In genomic region chr20:63660174-63660573, GRCh38 we compare ENCODE assay signal across 4 cellular contexts. TPM values are rescaled to one million over a fixed set of nuclear protein-coding genes. Genes with fewer than 3 reads are reported as not detected.
DNase-seq lines count a peak whose midpoint lies in the region; ATAC-seq and TF ChIP-seq lines count a peak whose summit lies in the region.
"Not testable (repeated sequence)": the region's sequence is repeated elsewhere in the genome, so short reads cannot be mapped to it uniquely, and the experiment has no call there.

No MANE protein-coding gene starts in this region.

- peak overlapping the region; percentile 93 for H3K4me3 Mint-ChIP-seq in CD8-positive, alpha-beta T cell
- peak overlapping the region; percentile 92 for H3K4me3 Mint-ChIP-seq in activated CD4-positive, alpha-beta T cell treated with anti-CD3 and anti-CD28 coated beads, Interleukin-2, amount 10 ng/mL, durations not matched to agents 7 days and 5 days
- H3K4me3 Mint-ChIP-seq in natural killer cell treated with Interleukin-12 subunit alpha and Interleukin-12 subunit beta and Interleukin-15 and Interleukin-18, amount 100 ng/mL, for 72 hours: peak overlapping the region; percentile 12

- not testable (repeated sequence) for H3K27ac ChIP-seq in CD8-positive, alpha-beta T cell (ENCODE audit: low read depth, low read length)

- not testable (repeated sequence) for H3K36me3 ChIP-seq in CD8-positive, alpha-beta T cell (ENCODE audit: insufficient read depth, low read length)
- peaks cover 39% of the 10 kb centered on the region for H3K36me3 ChIP-seq in adipocyte (ENCODE audit: control insufficient read depth, insufficient read depth, low read length, severe bottlenecking)

- not testable (repeated sequence) for H3K4me3 ChIP-seq in CD8-positive, alpha-beta T cell (ENCODE audit: low read depth, low read length); adipocyte (ENCODE audit: low read length)

- H3K36me3 Mint-ChIP-seq in CD8-positive, alpha-beta T cell: peaks cover 31% of the 10 kb centered on the region
- not testable (repeated sequence) for H3K36me3 Mint-ChIP-seq in activated CD4-positive, alpha-beta T cell treated with anti-CD3 and anti-CD28 coated beads, Interleukin-2, amount 10 ng/mL, durations not matched to agents 7 days and 5 days (ENCODE audit: low read depth); natural killer cell treated with Interleukin-12 subunit alpha and Interleukin-12 subunit beta and Interleukin-15 and Interleukin-18, amount 100 ng/mL, for 72 hours

- peaks cover 23% of the 10 kb centered on the region for H3K4me1 Mint-ChIP-seq in CD8-positive, alpha-beta T cell (ENCODE audit: low read depth)
- peaks cover 29% of the 10 kb centered on the region for H3K4me1 Mint-ChIP-seq in activated CD4-positive, alpha-beta T cell treated with anti-CD3 and anti-CD28 coated beads, Interleukin-2, amount 10 ng/mL, durations not matched to agents 7 days and 5 days
- peaks cover 15 to 20% of the 10 kb centered on the region in 2 donors for H3K4me1 Mint-ChIP-seq in natural killer cell treated with Interleukin-12 subunit alpha and Interleukin-12 subunit beta and Interleukin-15 and Interleukin-18, amount 100 ng/mL, for 72 hours (ENCODE audit: low read depth in 2 of 2)

- not testable (repeated sequence) for H3K9me3 ChIP-seq in CD8-positive, alpha-beta T cell (ENCODE audit: low read length); adipocyte (ENCODE audit: control insufficient read depth, low read length)

- H3K27ac Mint-ChIP-seq in CD8-positive, alpha-beta T cell; activated CD4-positive, alpha-beta T cell treated with anti-CD3 and anti-CD28 coated beads, Interleukin-2, amount 10 ng/mL, durations not matched to agents 7 days and 5 days; natural killer cell treated with Interleukin-12 subunit alpha and Interleukin-12 subunit beta and Interleukin-15 and Interleukin-18, amount 100 ng/mL, for 72 hours: not testable (repeated sequence)

- H3K27me3 ChIP-seq in CD8-positive, alpha-beta T cell (ENCODE audit: insufficient read depth, low read length); adipocyte (replicated peaks; ENCODE audit: control insufficient read depth, insufficient read depth, low read length): not testable (repeated sequence)

- not testable (repeated sequence) for ATAC-seq in CD8-positive, alpha-beta T cell; natural killer cell treated with Interleukin-12 subunit alpha and Interleukin-12 subunit beta and Interleukin-15 and Interleukin-18, amount 100 ng/mL, for 72 hours

- not testable (repeated sequence) for DNase-seq in CD8-positive, alpha-beta T cell; activated CD4-positive, alpha-beta T cell treated with anti-CD3 and anti-CD28 coated beads, Interleukin-2, amount 10 ng/mL, durations not matched to agents 7 days and 5 days; adipocyte (ENCODE audit: low read depth); natural killer cell treated with Interleukin-12 subunit alpha and Interleukin-12 subunit beta and Interleukin-15 and Interleukin-18, amount 100 ng/mL, for 72 hours (ENCODE audit: low spot score)

- intact Hi-C loops in CD8-positive, alpha-beta T cell (cut with DNase I, micrococcal nuclease): not testable (repeated sequence)

- TF ChIP-seq CTCF in CD8-positive, alpha-beta T cell (IDR thresholded peaks at IDR 0.05): not testable (repeated sequence)

- POLR2A ChIA-PET in CD8-positive, alpha-beta T cell (lab: Charles Lee); activated CD4-positive, alpha-beta T cell treated with anti-CD3 and anti-CD28 coated beads, Interleukin-2, amount 10 ng/mL, durations not matched to agents 7 days and 5 days (lab: Charles Lee): not testable (repeated sequence)

- peaks cover 19% of the 10 kb centered on the region for H3K4me1 ChIP-seq in CD8-positive, alpha-beta T cell (ENCODE audit: insufficient read depth, low read length)
- H3K4me1 ChIP-seq in adipocyte (ENCODE audit: control insufficient read depth, insufficient read depth, low read length): peaks cover 19% of the 10 kb centered on the region

- not testable (repeated sequence) for H3K27me3 Mint-ChIP-seq in CD8-positive, alpha-beta T cell (ENCODE audit: low read depth); activated CD4-positive, alpha-beta T cell treated with anti-CD3 and anti-CD28 coated beads, Interleukin-2, amount 10 ng/mL, durations not matched to agents 7 days and 5 days; natural killer cell treated with Interleukin-12 subunit alpha and Interleukin-12 subunit beta and Interleukin-15 and Interleukin-18, amount 100 ng/mL, for 72 hours

- not testable (repeated sequence) for H3K9me3 Mint-ChIP-seq in CD8-positive, alpha-beta T cell; activated CD4-positive, alpha-beta T cell treated with anti-CD3 and anti-CD28 coated beads, Interleukin-2, amount 10 ng/mL, durations not matched to agents 7 days and 5 days; natural killer cell treated with Interleukin-12 subunit alpha and Interleukin-12 subunit beta and Interleukin-15 and Interleukin-18, amount 100 ng/mL, for 72 hours

- CTCF ChIA-PET in CD8-positive, alpha-beta T cell (lab: Charles Lee): not testable (repeated sequence)
- CTCF ChIA-PET in activated CD4-positive, alpha-beta T cell treated with anti-CD3 and anti-CD28 coated beads, Interleukin-2, amount 10 ng/mL, durations not matched to agents 7 days and 5 days (lab: Charles Lee): interaction anchor here (1.5 kb wide), 1 partner anchor 16 kb away, joined by 3 read pairs; no protein-coding TSS in a partner anchor

- H3K9ac ChIP-seq in adipocyte (ENCODE audit: low read length): peak overlapping the region; percentile 95

RNA-seq across cellular contexts. Expression of gene RTEL1, which starts 2.1 kb away (rescaled TPM):
- total RNA-seq in CD8-positive, alpha-beta T cell: 10 to 100 TPM; 21.4 to 24.9 TPM
- total RNA-seq in activated CD4-positive, alpha-beta T cell treated with anti-CD3 and anti-CD28 coated beads, Interleukin-2, amount 10 ng/mL, durations not matched to agents 7 days and 5 days: 10 to 100 TPM; 53.3 to 58.9 TPM
- 10 to 100 TPM; 32.3 to 76.9 TPM for total RNA-seq in natural killer cell treated with Interleukin-12 subunit alpha and Interleukin-12 subunit beta and Interleukin-15 and Interleukin-18, amount 100 ng/mL, for 72 hours

RNA-seq across cellular contexts. Expression of gene STMN3, which starts 7.0 kb away (rescaled TPM):
- total RNA-seq in CD8-positive, alpha-beta T cell: 10 to 100 TPM; 64.2 to 65.9 TPM
- 10 to 100 TPM; 49.4 to 54.4 TPM for total RNA-seq in activated CD4-positive, alpha-beta T cell treated with anti-CD3 and anti-CD28 coated beads, Interleukin-2, amount 10 ng/mL, durations not matched to agents 7 days and 5 days
- total RNA-seq in natural killer cell treated with Interleukin-12 subunit alpha and Interleukin-12 subunit beta and Interleukin-15 and Interleukin-18, amount 100 ng/mL, for 72 hours: 1 to 10 TPM in 1 of 2 donors, under 1 TPM in 1; 0.88 to 3.2 TPM

RNA-seq across cellular contexts. Expression of gene GMEB2, which starts 33.3 kb away (rescaled TPM):
- 10 to 100 TPM; 31.4 to 33.8 TPM for total RNA-seq in CD8-positive, alpha-beta T cell
- total RNA-seq in activated CD4-positive, alpha-beta T cell treated with anti-CD3 and anti-CD28 coated beads, Interleukin-2, amount 10 ng/mL, durations not matched to agents 7 days and 5 days: 10 to 100 TPM; 20.0 to 20.5 TPM
- total RNA-seq in natural killer cell treated with Interleukin-12 subunit alpha and Interleukin-12 subunit beta and Interleukin-15 and Interleukin-18, amount 100 ng/mL, for 72 hours: 10 to 100 TPM; 14.7 to 15.5 TPM

RNA-seq across cellular contexts. Expression of gene TNFRSF6B, which starts 36.3 kb away (rescaled TPM):
- 1 to 10 TPM; 2.0 to 3.0 TPM for total RNA-seq in CD8-positive, alpha-beta T cell
- 1 to 10 TPM in 1 of 2 experiments, not detected in 1; 1.0 TPM for total RNA-seq in activated CD4-positive, alpha-beta T cell treated with anti-CD3 and anti-CD28 coated beads, Interleukin-2, amount 10 ng/mL, durations not matched to agents 7 days and 5 days
- total RNA-seq in natural killer cell treated with Interleukin-12 subunit alpha and Interleukin-12 subunit beta and Interleukin-15 and Interleukin-18, amount 100 ng/mL, for 72 hours: not detected

RNA-seq across cellular contexts. Expression of gene ARFRP1, which starts 47.6 kb away (rescaled TPM):
- total RNA-seq in CD8-positive, alpha-beta T cell: 10 to 100 TPM; 25.1 to 28.6 TPM
- 10 to 100 TPM; 52.7 to 64.5 TPM for total RNA-seq in activated CD4-positive, alpha-beta T cell treated with anti-CD3 and anti-CD28 coated beads, Interleukin-2, amount 10 ng/mL, durations not matched to agents 7 days and 5 days
- total RNA-seq in natural killer cell treated with Interleukin-12 subunit alpha and Interleukin-12 subunit beta and Interleukin-15 and Interleukin-18, amount 100 ng/mL, for 72 hours: 10 to 100 TPM; 52.4 to 87.0 TPM

Comparison
In these comparisons a context has a peak if more than half of its experiments do, and no peak if none do; other contexts are left out.
1. H3K4me3 Mint-ChIP-seq: peak in every context shown above with its lines; median percentile 93 in CD8-positive, alpha-beta T cell; 92 in activated CD4-positive, alpha-beta T cell treated with anti-CD3 and anti-CD28 coated beads, Interleukin-2, amount 10 ng/mL, durations not matched to agents 7 days and 5 days; 12 in natural killer cell treated with Interleukin-12 subunit alpha and Interleukin-12 subunit beta and Interleukin-15 and Interleukin-18, amount 100 ng/mL, for 72 hours.
2. RNA of gene STMN3, which starts 7.0 kb away (total RNA-seq): 64.2 to 65.9 TPM in CD8-positive, alpha-beta T cell and 49.4 to 54.4 TPM in activated CD4-positive, alpha-beta T cell treated with anti-CD3 and anti-CD28 coated beads, Interleukin-2, amount 10 ng/mL, durations not matched to agents 7 days and 5 days; 0.88 to 3.2 TPM in natural killer cell treated with Interleukin-12 subunit alpha and Interleukin-12 subunit beta and Interleukin-15 and Interleukin-18, amount 100 ng/mL, for 72 hours; every median in the first group is over 10 times any median in the second.